Comparison of ENCODE assay signal across 15 cellular contexts in genomic region chr17:33858682-33859081, GRCh38.
A peak's percentile ranks its signal among the peaks of the same experiment; 100 is the strongest.
DNase-seq lines count a peak whose midpoint lies in the region; ATAC-seq and TF ChIP-seq lines count a peak whose summit lies in the region.
"Had no signal": no experiment of that assay in that cellular context is flagged by ENCODE, and none has a peak within 500 bp of the region (broad histone marks: within the 10 kb centered on the region; RNA-seq: fewer than 3 reads in every experiment).

No MANE protein-coding gene starts in this region.

- H4K20me1 ChIP-seq in GM23338 (replicated peaks; ENCODE audit: insufficient read depth) = no peaks in the 10 kb centered on the region; the same call in 1 of the 2 replicates
- H4K20me1 ChIP-seq: BLaER1 had no signal

- H3K9me3 ChIP-seq in upper lobe of right lung = no peaks in the 10 kb centered on the region
- H3K9me3 ChIP-seq: BLaER1 had no signal

- DNase-seq in GM23338 (ENCODE audit: low spot score) = no peak
- peak; percentile 30 for DNase-seq in OCI-M1 (lab: John Stamatoyannopoulos, UW)
- no peak for DNase-seq in epithelial cell of proximal tubule (ENCODE audit: low read depth)
- no peak for DNase-seq in upper lobe of right lung
- DNase-seq in T-helper 9 cell = no peak
- DNase-seq in activated naive CD4-positive, alpha-beta T cell treated with anti-CD3 and anti-CD28 coated beads, Interleukin-2, amount 50 U/mL, for 72 hours (ENCODE audit: low spot score in 2 of 2) = no peak
- DNase-seq in H7 = no peak
- DNase-seq: 8988T; Calu3; CD4-positive, alpha-beta memory T cell; GDM1; GOT3 had no signal

- peaks cover 12% of the 10 kb centered on the region for H3K4me1 Mint-ChIP-seq in GM23338
- H3K4me1 Mint-ChIP-seq: CD14-positive monocyte; CD4-positive, alpha-beta memory T cell had no signal

- no peak overlapping the region for H3K4me3 Mint-ChIP-seq in GM23338
- H3K4me3 Mint-ChIP-seq: CD14-positive monocyte; CD4-positive, alpha-beta memory T cell; H9 had no signal

- H3K27me3 ChIP-seq in GM23338 (ENCODE audit: insufficient read depth) (no peaks in the 10 kb centered on the region), upper lobe of right lung (peaks cover 6% of the 10 kb centered on the region), H7 (ENCODE audit: control insufficient read depth, insufficient read depth, low read length) (peaks cover 1% of the 10 kb centered on the region; the same call in 1 of the 2 replicates)
- H3K27me3 ChIP-seq: BLaER1 had no signal

- no peaks in the 10 kb centered on the region for H3K36me3 Mint-ChIP-seq in GM23338 (ENCODE audit: low read depth)
- H3K36me3 Mint-ChIP-seq in activated naive CD4-positive, alpha-beta T cell treated with anti-CD3 and anti-CD28 coated beads, Interleukin-2, amount 50 U/mL, for 72 hours = no peaks in the 10 kb centered on the region
- H3K36me3 Mint-ChIP-seq: CD14-positive monocyte; CD4-positive, alpha-beta memory T cell had no signal

- H3K9me3 Mint-ChIP-seq in GM23338 = no peaks in the 10 kb centered on the region
- no peaks in the 10 kb centered on the region for H3K9me3 Mint-ChIP-seq in activated naive CD4-positive, alpha-beta T cell treated with anti-CD3 and anti-CD28 coated beads, Interleukin-2, amount 50 U/mL, for 72 hours
- H3K9me3 Mint-ChIP-seq: CD4-positive, alpha-beta memory T cell; H9 had no signal

- no peaks in the 10 kb centered on the region for H3K79me2 ChIP-seq in GM23338 (replicated peaks; ENCODE audit: insufficient read depth)

- H3F3A ChIP-seq in GM23338 (replicated peaks; ENCODE audit: low read depth) = no peaks in the 10 kb centered on the region

- H3K27ac ChIP-seq in GM23338 (ENCODE audit: low read depth) = no peak overlapping the region
- no peak overlapping the region for H3K27ac ChIP-seq in upper lobe of right lung
- H3K27ac ChIP-seq: BLaER1 had no signal

- ATAC-seq in GM23338 (no peak; the same call in 2 of the 3 replicates), upper lobe of right lung (peak; percentile 28)
- no peak for ATAC-seq in activated naive CD4-positive, alpha-beta T cell treated with anti-CD3 and anti-CD28 coated beads, Interleukin-2, amount 50 U/mL, for 72 hours

- TF ChIP-seq CTCF in GM23338 (conservative IDR thresholded peaks at IDR 0.05; ENCODE audit: low read depth in 2 of 2) (peak in 1 of 2 experiments; percentile 15; a peak in 1 of 4 replicates), epithelial cell of proximal tubule (conservative IDR thresholded peaks at IDR 0.05; ENCODE audit: low read depth, low read length) (peak; percentile 1), upper lobe of right lung (IDR thresholded peaks at IDR 0.05) (no peak)

- H3K4me2 ChIP-seq in GM23338 = no peak overlapping the region
- H3K4me2 ChIP-seq: BLaER1 had no signal

- intact Hi-C loops in upper lobe of right lung (cut with DNase I) = no loop called here

- H2AFZ ChIP-seq in GM23338 = no peak overlapping the region

- no peaks in the 10 kb centered on the region for H3K36me3 ChIP-seq in GM23338 (ENCODE audit: insufficient read depth)
- no peaks in the 10 kb centered on the region for H3K36me3 ChIP-seq in upper lobe of right lung
- H3K36me3 ChIP-seq in H7 (replicated peaks; ENCODE audit: control insufficient read depth, insufficient read depth, low read length) = no peaks in the 10 kb centered on the region
- H3K36me3 ChIP-seq: BLaER1 had no signal

- peaks cover 13% of the 10 kb centered on the region for H3K9me2 ChIP-seq in GM23338 (ENCODE audit: insufficient read depth)

- H3K4me3 ChIP-seq in GM23338 (0 out of 2 replicates have a peak overlapping the region, but pooled peaks have one; percentile 14), epithelial cell of proximal tubule (ENCODE audit: low read depth, low read length) (no peak overlapping the region), upper lobe of right lung (no peak overlapping the region), H7 (ENCODE audit: insufficient read depth, low read depth, low read length) (no peak overlapping the region)
- H3K4me3 ChIP-seq: BLaER1 had no signal

- peaks cover 1% of the 10 kb centered on the region for H3K27me3 Mint-ChIP-seq in GM23338 (ENCODE audit: insufficient read depth, low read depth, poor library complexity)

- no peak overlapping the region for H3K27ac Mint-ChIP-seq in GM23338
- H3K27ac Mint-ChIP-seq in activated naive CD4-positive, alpha-beta T cell treated with anti-CD3 and anti-CD28 coated beads, Interleukin-2, amount 50 U/mL, for 72 hours = no peak overlapping the region
- H3K27ac Mint-ChIP-seq: CD4-positive, alpha-beta memory T cell; H9 had no signal

- 0 out of 2 replicates have a peak, but pooled peaks cover 7% of the 10 kb centered on the region for H3K4me1 ChIP-seq in GM23338 (ENCODE audit: insufficient read depth)
- no peaks in the 10 kb centered on the region for H3K4me1 ChIP-seq in upper lobe of right lung
- H3K4me1 ChIP-seq: BLaER1 had no signal

TF ChIP-seq in GM23338, 12 proteins besides CTCF, POLR2A, EP300 and RAD21 (continues in another document):
- TF ChIP-seq JUNB (IDR thresholded peaks at IDR 0.05; ENCODE audit: unreplicated experiment) = no peak
- no peak for TF ChIP-seq ETS1 (IDR thresholded peaks at IDR 0.05)
- TF ChIP-seq POLR2AphosphoS5 (IDR thresholded peaks at IDR 0.05; ENCODE audit: low read depth) = no peak
- TF ChIP-seq ZNF114 (CRISPR knock-in tag; IDR thresholded peaks at IDR 0.05) = no peak
- no peak for TF ChIP-seq ZNF331 (CRISPR knock-in tag; IDR thresholded peaks at IDR 0.05; ENCODE audit: low read depth)
- no peak for TF ChIP-seq EZH2phosphoT487 (IDR thresholded peaks at IDR 0.05; ENCODE audit: unreplicated experiment)
- no peak for TF ChIP-seq NANOG (IDR thresholded peaks at IDR 0.05; ENCODE audit: borderline replicate concordance)
- TF ChIP-seq ZNF462 (CRISPR knock-in tag; IDR thresholded peaks at IDR 0.05) = no peak
- no peak for TF ChIP-seq EZH2 (IDR thresholded peaks at IDR 0.05; ENCODE audit: low read depth, unreplicated experiment)
